1 cellular context compared by ENCODE assay signal in genomic region chr15:72680931-72681330, GRCh38.
TF ChIP-seq lines count a peak whose summit lies in the region.

No MANE protein-coding gene starts in this region.

TF ChIP-seq in GM23338, 12 proteins besides CTCF, POLR2A, EP300 and RAD21 (continued from another document):
- TF ChIP-seq POLR2AphosphoS5 (IDR thresholded peaks at IDR 0.05; ENCODE audit: low read depth) (no peak), STAT1 (IDR thresholded peaks at IDR 0.05; ENCODE audit: unreplicated experiment) (no peak), ZNF114 (CRISPR knock-in tag; IDR thresholded peaks at IDR 0.05) (no peak), CREB1 (CRISPR knock-in tag; IDR thresholded peaks at IDR 0.05; ENCODE audit: low read depth) (no peak), JUNB (IDR thresholded peaks at IDR 0.05; ENCODE audit: unreplicated experiment) (no peak), ZNF331 (CRISPR knock-in tag; IDR thresholded peaks at IDR 0.05; ENCODE audit: low read depth) (no peak), ZNF462 (CRISPR knock-in tag; IDR thresholded peaks at IDR 0.05) (no peak), EZH2phosphoT487 (IDR thresholded peaks at IDR 0.05; ENCODE audit: unreplicated experiment) (no peak), REST (IDR thresholded peaks at IDR 0.05; ENCODE audit: unreplicated experiment) (no peak)
- TF ChIP-seq, protein P1, sequence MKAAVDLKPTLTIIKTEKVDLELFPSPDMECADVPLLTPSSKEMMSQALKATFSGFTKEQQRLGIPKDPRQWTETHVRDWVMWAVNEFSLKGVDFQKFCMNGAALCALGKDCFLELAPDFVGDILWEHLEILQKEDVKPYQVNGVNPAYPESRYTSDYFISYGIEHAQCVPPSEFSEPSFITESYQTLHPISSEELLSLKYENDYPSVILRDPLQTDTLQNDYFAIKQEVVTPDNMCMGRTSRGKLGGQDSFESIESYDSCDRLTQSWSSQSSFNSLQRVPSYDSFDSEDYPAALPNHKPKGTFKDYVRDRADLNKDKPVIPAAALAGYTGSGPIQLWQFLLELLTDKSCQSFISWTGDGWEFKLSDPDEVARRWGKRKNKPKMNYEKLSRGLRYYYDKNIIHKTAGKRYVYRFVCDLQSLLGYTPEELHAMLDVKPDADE (IDR thresholded peaks at IDR 0.05), result no peak
